In genomic region chr22:38843716-38844660, GRCh38 we compare ENCODE assay signal across 8 cellular contexts. TPM values are rescaled to one million over a fixed set of nuclear protein-coding genes. Genes with fewer than 3 reads are reported as not detected.
A peak's percentile ranks its signal among the peaks of the same experiment; 100 is the strongest.
DNase-seq lines count a peak whose midpoint lies in the region; ATAC-seq and TF ChIP-seq lines count a peak whose summit lies in the region.

TSS of gene NPTXR (minus strand) at chr22:38844028.

- peaks cover 0 to 16% of the 10 kb centered on the region in 2 donors for H3K27me3 ChIP-seq in Peyer's patch

- peak; percentile 76 for DNase-seq in activated CD8-positive, alpha-beta memory T cell treated with anti-CD3 and anti-CD28 coated beads for 24 hours
- no peak for DNase-seq in activated CD8-positive, alpha-beta memory T cell treated with anti-CD3 and anti-CD28 coated beads, Interleukin-2, amount 50 U/mL, for 48 hours
- DNase-seq in Peyer's patch (peak in 2 of 3 donors; percentile 26 to 57), head of caudate nucleus (peak in 38 of 42 donors; percentile 40 to 85 (median 65)), occipital lobe (lab: John Stamatoyannopoulos, UW) (no peak), lower leg skin (ENCODE audit: low spot score in 2 of 2) (no peak)
- DNase-seq in activated naive CD8-positive, alpha-beta T cell treated with anti-CD3 and anti-CD28 coated beads for 36 hours: peak; percentile 46

- H3K4me3 ChIP-seq in Peyer's patch (peak within 1 kb of the TSS; percentile 34 to 55 (median 51)), lower leg skin (ENCODE audit: low read depth, poor library complexity, severe bottlenecking) (no peak within 1 kb of the TSS)

- H3K36me3 ChIP-seq in Peyer's patch: no peaks in the 10 kb centered on the region

- no peak for ATAC-seq in GM21723 (IDR thresholded peaks at IDR 0.05; ENCODE audit: unreplicated experiment)

- H3K27me3 Mint-ChIP-seq in activated naive CD8-positive, alpha-beta T cell treated with anti-CD3 and anti-CD28 coated beads for 36 hours: peaks cover 28% of the 10 kb centered on the region

- H3K27ac ChIP-seq in Peyer's patch: peak within 1 kb of the TSS in 3 of 4 donors; percentile 19 to 52 (median 31)

- intact Hi-C loops in head of caudate nucleus (cut with DNase I) (no loop called here), lower leg skin (cut with DNase I; ENCODE audit: low total_unique reads) (no loop called here)

- WGBS in lower leg skin, 2 donors: 2 to 10% methylated on average over 16 to 39 of the region's 109 CpGs

- no peaks in the 10 kb centered on the region for H3K9me3 ChIP-seq in Peyer's patch

- no peak within 1 kb of the TSS for H3K27ac Mint-ChIP-seq in activated naive CD8-positive, alpha-beta T cell treated with anti-CD3 and anti-CD28 coated beads for 36 hours

- peaks cover 14% of the 10 kb centered on the region for H3K4me1 Mint-ChIP-seq in activated naive CD8-positive, alpha-beta T cell treated with anti-CD3 and anti-CD28 coated beads for 36 hours

- peak within 1 kb of the TSS; percentile 77 for H3K4me3 Mint-ChIP-seq in activated naive CD8-positive, alpha-beta T cell treated with anti-CD3 and anti-CD28 coated beads for 36 hours

- H3K9me3 Mint-ChIP-seq in activated naive CD8-positive, alpha-beta T cell treated with anti-CD3 and anti-CD28 coated beads for 36 hours: no peaks in the 10 kb centered on the region

- no peaks in the 10 kb centered on the region for H3K36me3 Mint-ChIP-seq in activated naive CD8-positive, alpha-beta T cell treated with anti-CD3 and anti-CD28 coated beads for 36 hours

- TF ChIP-seq CTCF in Peyer's patch (IDR thresholded peaks at IDR 0.05) (no peak), lower leg skin (IDR thresholded peaks at IDR 0.05) (no peak)

- TF ChIP-seq POLR2A in Peyer's patch (IDR thresholded peaks at IDR 0.05) (no peak), lower leg skin (IDR thresholded peaks at IDR 0.05) (no peak)

- peaks cover 0 to 17% (median 9%) of the 10 kb centered on the region in 4 donors for H3K4me1 ChIP-seq in Peyer's patch

RNA-seq across cellular contexts. Expression of gene NPTXR, which starts in this region (rescaled TPM):
- total RNA-seq in Peyer's patch (1 to 10 TPM in 2 of 4 donors, under 1 TPM in 2; 0.53 to 2.8 (median 1.1) TPM), occipital lobe (11.5 TPM), lower leg skin (1 to 10 TPM in 2 of 4 donors, under 1 TPM in 2; 0.34 to 4.6 (median 1.7) TPM)
- under 1 TPM; 0.85 to 0.88 TPM for total RNA-seq in activated naive CD8-positive, alpha-beta T cell treated with anti-CD3 and anti-CD28 coated beads for 36 hours

Comparison
In these comparisons a context has a peak if more than half of its experiments do, and no peak if none do; other contexts are left out.
1. DNase-seq: peak in activated CD8-positive, alpha-beta memory T cell treated with anti-CD3 and anti-CD28 coated beads for 24 hours (single experiment), Peyer's patch (2 of 3) and head of caudate nucleus (38 of 42); none in activated CD8-positive, alpha-beta memory T cell treated with anti-CD3 and anti-CD28 coated beads, Interleukin-2, amount 50 U/mL, for 48 hours (single experiment), occipital lobe (single experiment) and lower leg skin (0 of 2).
2. Peak in DNase-seq in activated naive CD8-positive, alpha-beta T cell treated with anti-CD3 and anti-CD28 coated beads for 36 hours; RNA of the gene not detected or under 1 TPM.